1 cellular context compared by ENCODE assay signal in the genomic region with DNA sequence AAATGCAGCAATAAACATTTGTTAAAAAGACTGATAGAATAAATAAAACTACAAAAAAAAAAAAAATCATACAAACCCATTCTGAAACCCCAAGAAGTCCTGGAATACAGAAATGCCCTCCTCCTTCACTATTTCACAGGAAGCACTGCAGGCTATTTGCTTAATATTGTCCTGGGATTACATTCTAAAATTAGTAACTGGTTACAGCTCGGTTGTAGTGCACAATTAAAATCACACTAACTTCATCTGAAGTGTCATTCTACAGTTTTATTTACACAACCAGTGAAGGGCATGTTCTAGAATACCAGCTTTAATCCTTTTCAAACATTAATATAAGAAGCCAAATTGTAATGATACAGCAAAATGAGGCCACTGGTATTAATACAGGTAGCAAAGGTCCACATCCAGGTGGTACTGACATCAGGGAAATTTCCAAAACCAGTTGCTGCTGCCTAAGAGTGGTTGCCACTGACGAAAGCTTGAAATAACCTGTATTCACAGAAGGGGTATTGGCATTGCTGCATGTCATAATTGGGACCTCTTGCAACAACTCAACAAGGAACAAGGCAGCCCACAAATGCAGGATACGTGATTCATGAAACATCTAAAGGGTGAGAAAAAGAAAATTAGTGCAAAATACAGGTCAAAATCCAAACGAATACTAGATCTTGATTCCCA.
TF ChIP-seq lines count a peak whose summit lies in the region.

No MANE protein-coding gene starts in this region.

TF ChIP-seq in K562, 482 proteins besides CTCF, POLR2A, EP300 and RAD21:
- TF ChIP-seq, protein P1, sequence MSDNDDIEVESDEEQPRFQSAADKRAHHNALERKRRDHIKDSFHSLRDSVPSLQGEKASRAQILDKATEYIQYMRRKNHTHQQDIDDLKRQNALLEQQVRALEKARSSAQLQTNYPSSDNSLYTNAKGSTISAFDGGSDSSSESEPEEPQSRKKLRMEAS (CRISPR knock-in tag; IDR thresholded peaks at IDR 0.05) = no peak
- TF ChIP-seq ZNF507 (tag; conservative IDR thresholded peaks at IDR 0.05) (no peak), TEAD1 (CRISPR knock-in tag; IDR thresholded peaks at IDR 0.05) (no peak), SMC3 (conservative IDR thresholded peaks at IDR 0.05; ENCODE audit: insufficient read depth, low read depth, low read length) (no peak), SREBF2 (CRISPR knock-in tag; IDR thresholded peaks at IDR 0.05) (no peak), TRIM24 (IDR thresholded peaks at IDR 0.05) (no peak)
- TF ChIP-seq, protein P2, sequence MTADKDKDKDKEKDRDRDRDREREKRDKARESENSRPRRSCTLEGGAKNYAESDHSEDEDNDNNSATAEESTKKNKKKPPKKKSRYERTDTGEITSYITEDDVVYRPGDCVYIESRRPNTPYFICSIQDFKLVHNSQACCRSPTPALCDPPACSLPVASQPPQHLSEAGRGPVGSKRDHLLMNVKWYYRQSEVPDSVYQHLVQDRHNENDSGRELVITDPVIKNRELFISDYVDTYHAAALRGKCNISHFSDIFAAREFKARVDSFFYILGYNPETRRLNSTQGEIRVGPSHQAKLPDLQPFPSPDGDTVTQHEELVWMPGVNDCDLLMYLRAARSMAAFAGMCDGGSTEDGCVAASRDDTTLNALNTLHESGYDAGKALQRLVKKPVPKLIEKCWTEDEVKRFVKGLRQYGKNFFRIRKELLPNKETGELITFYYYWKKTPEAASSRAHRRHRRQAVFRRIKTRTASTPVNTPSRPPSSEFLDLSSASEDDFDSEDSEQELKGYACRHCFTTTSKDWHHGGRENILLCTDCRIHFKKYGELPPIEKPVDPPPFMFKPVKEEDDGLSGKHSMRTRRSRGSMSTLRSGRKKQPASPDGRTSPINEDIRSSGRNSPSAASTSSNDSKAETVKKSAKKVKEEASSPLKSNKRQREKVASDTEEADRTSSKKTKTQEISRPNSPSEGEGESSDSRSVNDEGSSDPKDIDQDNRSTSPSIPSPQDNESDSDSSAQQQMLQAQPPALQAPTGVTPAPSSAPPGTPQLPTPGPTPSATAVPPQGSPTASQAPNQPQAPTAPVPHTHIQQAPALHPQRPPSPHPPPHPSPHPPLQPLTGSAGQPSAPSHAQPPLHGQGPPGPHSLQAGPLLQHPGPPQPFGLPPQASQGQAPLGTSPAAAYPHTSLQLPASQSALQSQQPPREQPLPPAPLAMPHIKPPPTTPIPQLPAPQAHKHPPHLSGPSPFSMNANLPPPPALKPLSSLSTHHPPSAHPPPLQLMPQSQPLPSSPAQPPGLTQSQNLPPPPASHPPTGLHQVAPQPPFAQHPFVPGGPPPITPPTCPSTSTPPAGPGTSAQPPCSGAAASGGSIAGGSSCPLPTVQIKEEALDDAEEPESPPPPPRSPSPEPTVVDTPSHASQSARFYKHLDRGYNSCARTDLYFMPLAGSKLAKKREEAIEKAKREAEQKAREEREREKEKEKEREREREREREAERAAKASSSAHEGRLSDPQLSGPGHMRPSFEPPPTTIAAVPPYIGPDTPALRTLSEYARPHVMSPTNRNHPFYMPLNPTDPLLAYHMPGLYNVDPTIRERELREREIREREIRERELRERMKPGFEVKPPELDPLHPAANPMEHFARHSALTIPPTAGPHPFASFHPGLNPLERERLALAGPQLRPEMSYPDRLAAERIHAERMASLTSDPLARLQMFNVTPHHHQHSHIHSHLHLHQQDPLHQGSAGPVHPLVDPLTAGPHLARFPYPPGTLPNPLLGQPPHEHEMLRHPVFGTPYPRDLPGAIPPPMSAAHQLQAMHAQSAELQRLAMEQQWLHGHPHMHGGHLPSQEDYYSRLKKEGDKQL (CRISPR knock-in tag; IDR thresholded peaks at IDR 0.05; ENCODE audit: borderline replicate concordance) = no peak
- TF ChIP-seq, protein P3, sequence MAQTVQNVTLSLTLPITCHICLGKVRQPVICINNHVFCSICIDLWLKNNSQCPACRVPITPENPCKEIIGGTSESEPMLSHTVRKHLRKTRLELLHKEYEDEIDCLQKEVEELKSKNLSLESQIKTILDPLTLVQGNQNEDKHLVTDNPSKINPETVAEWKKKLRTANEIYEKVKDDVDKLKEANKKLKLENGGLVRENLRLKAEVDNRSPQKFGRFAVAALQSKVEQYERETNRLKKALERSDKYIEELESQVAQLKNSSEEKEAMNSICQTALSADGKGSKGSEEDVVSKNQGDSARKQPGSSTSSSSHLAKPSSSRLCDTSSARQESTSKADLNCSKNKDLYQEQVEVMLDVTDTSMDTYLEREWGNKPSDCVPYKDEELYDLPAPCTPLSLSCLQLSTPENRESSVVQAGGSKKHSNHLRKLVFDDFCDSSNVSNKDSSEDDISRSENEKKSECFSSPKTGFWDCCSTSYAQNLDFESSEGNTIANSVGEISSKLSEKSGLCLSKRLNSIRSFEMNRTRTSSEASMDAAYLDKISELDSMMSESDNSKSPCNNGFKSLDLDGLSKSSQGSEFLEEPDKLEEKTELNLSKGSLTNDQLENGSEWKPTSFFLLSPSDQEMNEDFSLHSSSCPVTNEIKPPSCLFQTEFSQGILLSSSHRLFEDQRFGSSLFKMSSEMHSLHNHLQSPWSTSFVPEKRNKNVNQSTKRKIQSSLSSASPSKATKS (CRISPR knock-in tag; IDR thresholded peaks at IDR 0.05) = no peak
- TF ChIP-seq, protein P4, sequence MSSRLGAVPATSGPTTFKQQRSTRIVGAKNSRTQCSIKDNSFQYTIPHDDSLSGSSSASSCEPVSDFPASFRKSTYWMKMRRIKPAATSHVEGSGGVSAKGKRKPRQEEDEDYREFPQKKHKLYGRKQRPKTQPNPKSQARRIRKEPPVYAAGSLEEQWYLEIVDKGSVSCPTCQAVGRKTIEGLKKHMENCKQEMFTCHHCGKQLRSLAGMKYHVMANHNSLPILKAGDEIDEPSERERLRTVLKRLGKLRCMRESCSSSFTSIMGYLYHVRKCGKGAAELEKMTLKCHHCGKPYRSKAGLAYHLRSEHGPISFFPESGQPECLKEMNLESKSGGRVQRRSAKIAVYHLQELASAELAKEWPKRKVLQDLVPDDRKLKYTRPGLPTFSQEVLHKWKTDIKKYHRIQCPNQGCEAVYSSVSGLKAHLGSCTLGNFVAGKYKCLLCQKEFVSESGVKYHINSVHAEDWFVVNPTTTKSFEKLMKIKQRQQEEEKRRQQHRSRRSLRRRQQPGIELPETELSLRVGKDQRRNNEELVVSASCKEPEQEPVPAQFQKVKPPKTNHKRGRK (tag; IDR thresholded peaks at IDR 0.05) = no peak
